Comparison of ENCODE assay signal across 14 cellular contexts in genomic region chr16:4947722-4948503, GRCh38. TPM values are rescaled to one million over a fixed set of nuclear protein-coding genes. Genes with fewer than 3 reads are reported as not detected.
DNase-seq lines count a peak whose midpoint lies in the region; ATAC-seq lines count a peak whose summit lies in the region.
"Had no signal": no experiment of that assay in that cellular context is flagged by ENCODE, and none has a peak within 500 bp of the region (broad histone marks: within the 10 kb centered on the region; RNA-seq: fewer than 3 reads in every experiment).

No MANE protein-coding gene starts in this region.

- H3K4me1 ChIP-seq in mucosa of stomach (ENCODE audit: control insufficient read depth, insufficient read depth, low read length) = peaks cover 42% of the 10 kb centered on the region

- no peak overlapping the region for H3K4me3 ChIP-seq in mucosa of stomach (ENCODE audit: low read length)
- H3K4me3 ChIP-seq: SJSA1 had no signal

- ATAC-seq in left lobe of liver (no peak), HG02970 (IDR thresholded peaks at IDR 0.05; ENCODE audit: low FRiP score, unreplicated experiment) (no peak)
- ATAC-seq: foreskin keratinocyte had no signal

- H3K36me3 ChIP-seq in mucosa of stomach (ENCODE audit: control insufficient read depth, insufficient read depth, low read length) = no peaks in the 10 kb centered on the region
- H3K36me3 ChIP-seq: SJSA1 had no signal

- no peaks in the 10 kb centered on the region for H3K27me3 ChIP-seq in mucosa of stomach (ENCODE audit: control insufficient read depth, insufficient read depth, low read length)
- H3K27me3 ChIP-seq: foreskin keratinocyte, SJSA1 had no signal

- H3K9ac ChIP-seq in mucosa of stomach (ENCODE audit: low read length) = peak overlapping the region; percentile 47

- H3K9me3 ChIP-seq in mucosa of stomach (ENCODE audit: control insufficient read depth, low read length) = no peaks in the 10 kb centered on the region
- H3K9me3 ChIP-seq: SJSA1 had no signal

- DNase-seq in ELF-1 (ENCODE audit: low read depth, low spot score) = peak; percentile 83
- DNase-seq in NCI-H146 treated with DMSO at 0.1 percent for 48 hours (lab: John Stamatoyannopoulos, UW; ENCODE audit: unreplicated experiment) = peak; percentile 94
- peak; percentile 29 for DNase-seq in UCSD-AML1 (lab: John Stamatoyannopoulos, UW; ENCODE audit: unreplicated experiment)
- DNase-seq in left lobe of liver (ENCODE audit: low spot score) = no peak
- no peak for DNase-seq in hippocampal formation (lab: John Stamatoyannopoulos, UW)
- DNase-seq in GM03348 (ENCODE audit: low spot score) = no peak
- DNase-seq: DMS 273 treated with DMSO at 0.1 percent for 48 hours; foreskin keratinocyte; midbrain; stimulated activated naive CD4-positive, alpha-beta T cell had no signal

RNA-seq across cellular contexts. Expression of gene SEC14L5, which starts 10.2 kb away (rescaled TPM):
- total RNA-seq in left lobe of liver = 0.33 TPM
- total RNA-seq: foreskin keratinocyte, HT1080, SJSA1 had no signal

RNA-seq across cellular contexts. Expression of gene PPL, which starts 11.0 kb away (rescaled TPM):
- total RNA-seq in left lobe of liver = 26.4 TPM

Comparison
In these comparisons a context has a peak if more than half of its experiments do, and no peak if none do; other contexts are left out.
1. DNase-seq: peak in ELF-1 (single experiment), NCI-H146 treated with DMSO at 0.1 percent for 48 hours (single experiment) and UCSD-AML1 (single experiment); none in left lobe of liver (single experiment), hippocampal formation (0 of 2) and GM03348 (single experiment).